In genomic region chr12:49284672-49285071, GRCh38 we compare ENCODE assay signal across 33 cellular contexts. TPM values are rescaled to one million over a fixed set of nuclear protein-coding genes. Genes with fewer than 3 reads are reported as not detected.
"Had no signal": no experiment of that assay in that cellular context is flagged by ENCODE, and none has a peak within 500 bp of the region (broad histone marks: within the 10 kb centered on the region; RNA-seq: fewer than 3 reads in every experiment).

No MANE protein-coding gene starts in this region.

- H3K27me3 ChIP-seq: brain microvascular endothelial cell, SJCRH30 had no signal

- H3K27ac Mint-ChIP-seq: activated CD4-positive, alpha-beta memory T cell treated with anti-CD3 and anti-CD28 coated beads, Interleukin-2, amount 10 ng/mL, durations not matched to agents 7 days and 5 days; activated CD8-positive, alpha-beta memory T cell treated with anti-CD3 and anti-CD28 coated beads, Interleukin-2, amount 10 ng/mL, durations not matched to agents 7 days and 5 days; activated naive CD4-positive, alpha-beta T cell treated with anti-CD3 and anti-CD28 coated beads for 36 hours; activated naive CD4-positive, alpha-beta T cell treated with anti-CD3 and anti-CD28 coated beads, Interleukin-2, amount 50 U/mL, for 72 hours; activated T-cell treated with anti-CD3 and anti-CD28 coated beads, Interleukin-2, amount 50 U/mL, for 72 hours; activated T-helper 17 cell treated with anti-CD3 and anti-CD28 coated beads, Interleukin-2, amount 50 U/mL, for 72 hours had no signal

- H3K9me3 Mint-ChIP-seq: activated CD4-positive, alpha-beta memory T cell treated with anti-CD3 and anti-CD28 coated beads, Interleukin-2, amount 10 ng/mL, durations not matched to agents 7 days and 5 days; activated naive CD4-positive, alpha-beta T cell treated with anti-CD3 and anti-CD28 coated beads for 36 hours; activated naive CD4-positive, alpha-beta T cell treated with anti-CD3 and anti-CD28 coated beads, Interleukin-2, amount 50 U/mL, for 72 hours; activated T-cell treated with anti-CD3 and anti-CD28 coated beads, Interleukin-2, amount 50 U/mL, for 72 hours; activated T-helper 17 cell treated with anti-CD3 and anti-CD28 coated beads, Interleukin-2, amount 50 U/mL, for 72 hours had no signal

- H3K4me3 Mint-ChIP-seq: activated CD4-positive, alpha-beta memory T cell treated with anti-CD3 and anti-CD28 coated beads, Interleukin-2, amount 10 ng/mL, durations not matched to agents 7 days and 5 days; activated CD8-positive, alpha-beta memory T cell treated with anti-CD3 and anti-CD28 coated beads, Interleukin-2, amount 10 ng/mL, durations not matched to agents 7 days and 5 days; activated naive CD4-positive, alpha-beta T cell treated with anti-CD3 and anti-CD28 coated beads for 36 hours; activated T-cell treated with anti-CD3 and anti-CD28 coated beads, Interleukin-2, amount 50 U/mL, for 72 hours; activated T-helper 17 cell treated with anti-CD3 and anti-CD28 coated beads, Interleukin-2, amount 50 U/mL, for 72 hours had no signal

- H3K36me3 Mint-ChIP-seq: activated CD8-positive, alpha-beta memory T cell treated with anti-CD3 and anti-CD28 coated beads, Interleukin-2, amount 10 ng/mL, durations not matched to agents 7 days and 5 days; activated naive CD4-positive, alpha-beta T cell treated with anti-CD3 and anti-CD28 coated beads, Interleukin-2, amount 50 U/mL, for 72 hours had no signal

- H3K4me3 ChIP-seq: SJCRH30, SK-N-MC had no signal

- H3K27ac ChIP-seq: brain microvascular endothelial cell, SJCRH30, SK-N-MC, WERI-Rb-1 had no signal

- H3K36me3 ChIP-seq: brain microvascular endothelial cell, SJCRH30, WERI-Rb-1 had no signal

- DNase-seq: activated CD4-positive, alpha-beta memory T cell treated with anti-CD3 and anti-CD28 coated beads, Interleukin-2, amount 10 ng/mL, durations not matched to agents 7 days and 5 days; activated CD4-positive, alpha-beta T cell treated with anti-CD3 and anti-CD28 coated beads for 1 hour; activated CD4-positive, alpha-beta T cell treated with anti-CD3 and anti-CD28 coated beads for 48 hours; activated CD4-positive, CD25-positive, alpha-beta regulatory T cell; activated CD8-positive, alpha-beta memory T cell treated with anti-CD3 and anti-CD28 coated beads for 24 hours; activated CD8-positive, alpha-beta memory T cell treated with anti-CD3 and anti-CD28 coated beads, Interleukin-2, amount 10 ng/mL, durations not matched to agents 7 days and 5 days; activated gamma-delta T cell treated with Interleukin-2 at 50 U/mL for 16 hours; activated naive CD4-positive, alpha-beta T cell treated with anti-CD3 and anti-CD28 coated beads for 36 hours; activated T-cell treated with anti-CD3 and anti-CD28 coated beads, Interleukin-2, amount 50 U/mL, for 72 hours; amniotic stem cell; brain microvascular endothelial cell; central memory CD4-positive, alpha-beta T cell; Kasumi-1; KG1; MM.1S; MV-4-11; NCI-H1092; NCI-H146; NCI-H187; NCI-H2029 treated with DMSO at 0.1 percent for 48 hours; NCI-H2107; NCI-H226; NCI-H524 treated with DMSO at 0.1 percent for 48 hours; SHP77; SJCRH30; T1000 had no signal

- ATAC-seq: activated CD8-positive, alpha-beta memory T cell treated with anti-CD3 and anti-CD28 coated beads, Interleukin-2, amount 10 ng/mL, durations not matched to agents 7 days and 5 days; activated T-cell treated with anti-CD3 and anti-CD28 coated beads, Interleukin-2, amount 50 U/mL, for 72 hours; activated T-helper 17 cell treated with anti-CD3 and anti-CD28 coated beads, Interleukin-2, amount 50 U/mL, for 72 hours had no signal

- H3K9me3 ChIP-seq: SJCRH30 had no signal

- H3K4me1 Mint-ChIP-seq: activated T-helper 17 cell treated with anti-CD3 and anti-CD28 coated beads, Interleukin-2, amount 50 U/mL, for 72 hours had no signal

RNA-seq across cellular contexts. Expression of gene PRPH, which starts 10.3 kb away (rescaled TPM):
- total RNA-seq: activated naive CD4-positive, alpha-beta T cell treated with anti-CD3 and anti-CD28 coated beads for 36 hours; activated naive CD4-positive, alpha-beta T cell treated with anti-CD3 and anti-CD28 coated beads, Interleukin-2, amount 50 U/mL, for 72 hours; T-helper 1 cell treated with Interleukin-12 subunit alpha and Interleukin-12 subunit beta and Interleukin-4 antibody, amounts not matched to agents 30 ng/mL and 1 ng/mL, for 36 hours; T-helper 2 cell treated with Interferon-gamma antibody and Interleukin-4, amounts not matched to agents 100 ng/mL and 5 ng/mL, for 36 hours had no signal

RNA-seq across cellular contexts. Expression of gene C1QL4, which starts 52.3 kb away (rescaled TPM):
- total RNA-seq: activated CD4-positive, alpha-beta memory T cell treated with anti-CD3 and anti-CD28 coated beads, Interleukin-2, amount 10 ng/mL, durations not matched to agents 7 days and 5 days; activated CD8-positive, alpha-beta memory T cell treated with anti-CD3 and anti-CD28 coated beads, Interleukin-2, amount 10 ng/mL, durations not matched to agents 7 days and 5 days; activated naive CD4-positive, alpha-beta T cell treated with anti-CD3 and anti-CD28 coated beads for 36 hours; activated naive CD4-positive, alpha-beta T cell treated with anti-CD3 and anti-CD28 coated beads, Interleukin-2, amount 50 U/mL, for 72 hours; activated T-helper 17 cell treated with anti-CD3 and anti-CD28 coated beads, Interleukin-2, amount 50 U/mL, for 72 hours; aorta; T-helper 1 cell treated with Interleukin-12 subunit alpha and Interleukin-12 subunit beta and Interleukin-4 antibody, amounts not matched to agents 30 ng/mL and 1 ng/mL, for 36 hours; T-helper 2 cell treated with Interferon-gamma antibody and Interleukin-4, amounts not matched to agents 100 ng/mL and 5 ng/mL, for 36 hours had no signal
- polyA plus RNA-seq: aorta had no signal
